In genomic region chr12:48985475-48985897, GRCh38 we compare ENCODE assay signal across 26 cellular contexts. TPM values are rescaled to one million over a fixed set of nuclear protein-coding genes. Genes with fewer than 3 reads are reported as not detected.
DNase-seq lines count a peak whose midpoint lies in the region; ATAC-seq and TF ChIP-seq lines count a peak whose summit lies in the region.
"Had no signal": no experiment of that assay in that cellular context is flagged by ENCODE, and none has a peak within 500 bp of the region (broad histone marks: within the 10 kb centered on the region; RNA-seq: fewer than 3 reads in every experiment).

No MANE protein-coding gene starts in this region.

- peaks cover 0 to 38% (median 16%) of the 10 kb centered on the region in 11 experiments; a peak in 15 of 22 replicates for H4K20me1 ChIP-seq in BLaER1 treated with 17β-estradiol and CSF1 and Interleukin-3, amounts not matched to agents 10 nM and 100 nM
- H4K20me1 ChIP-seq in osteoblast (ENCODE audit: insufficient read depth, low read length), result no peaks in the 10 kb centered on the region

- peak overlapping the region in 3 of 10 experiments; percentile 28 to 34 (median 29); a peak in 4 of 20 replicates for H3K4me3 ChIP-seq in BLaER1 treated with 17β-estradiol and CSF1 and Interleukin-3, amounts not matched to agents 10 nM and 100 nM
- H3K4me3 ChIP-seq in RWPE2 (ENCODE audit: severe bottlenecking) (no peak overlapping the region), osteoblast (ENCODE audit: insufficient read depth, low read length) (no peak overlapping the region)
- H3K4me3 ChIP-seq: ovary had no signal

- H2AFZ ChIP-seq in osteoblast (ENCODE audit: low read length), result no peak overlapping the region

- H3K9ac ChIP-seq in BLaER1 treated with 17β-estradiol and CSF1 and Interleukin-3, amounts not matched to agents 10 nM and 100 nM, result peak overlapping the region in 6 of 11 experiments; percentile 13 to 40 (median 24); a peak in 7 of 22 replicates
- H3K9ac ChIP-seq: SK-N-SH had no signal

- H3K4me2 ChIP-seq in BLaER1 treated with 17β-estradiol and CSF1 and Interleukin-3, amounts not matched to agents 10 nM and 100 nM, result peak overlapping the region; percentile 37 to 94 (median 80)
- no peak overlapping the region for H3K4me2 ChIP-seq in osteoblast (ENCODE audit: insufficient read depth, low read length)
- H3K4me2 ChIP-seq: SK-N-SH had no signal

- DNase-seq in RWPE2 (ENCODE audit: low spot score), result peak; percentile 43
- peak; percentile 84 for DNase-seq in cardiac septum (ENCODE audit: low spot score)
- peak; percentile 64 for DNase-seq in osteoblast (ENCODE audit: insufficient read length, low spot score, missing footprints)
- DNase-seq in foreskin melanocyte, result no peak
- DNase-seq in NCI-H2081 treated with DMSO at 0.1 percent for 48 hours (lab: John Stamatoyannopoulos, UW), result no peak
- no peak for DNase-seq in 8988T
- DNase-seq: activated B cell treated with CpG ODN at 0.5 μM for 24 hours; activated CD4-positive, alpha-beta memory T cell treated with anti-CD3 and anti-CD28 coated beads for 36 hours; activated gamma-delta T cell; brain microvascular endothelial cell; CD4-positive, CD25-positive, alpha-beta regulatory T cell; cortex of kidney; GF-D8; glutamatergic neuron; Kasumi-1; naive thymus-derived CD8-positive, alpha-beta T cell; NCI-H1048; NCI-H2029; NCI-H510A; ovary; SK-N-SH had no signal

- no peak for ATAC-seq in RWPE2 (ENCODE audit: low read depth)
- ATAC-seq: naive thymus-derived CD8-positive, alpha-beta T cell; sciatic nerve had no signal

- H3K4me1 ChIP-seq in BLaER1 treated with 17β-estradiol and CSF1 and Interleukin-3, amounts not matched to agents 10 nM and 100 nM, result peaks cover 32 to 65% (median 49%) of the 10 kb centered on the region in 10 experiments
- H3K4me1 ChIP-seq in RWPE2 (ENCODE audit: insufficient read depth, poor library complexity, severe bottlenecking), result no peaks in the 10 kb centered on the region
- H3K4me1 ChIP-seq in osteoblast (ENCODE audit: insufficient read depth, low read length), result no peaks in the 10 kb centered on the region

- no peaks in the 10 kb centered on the region for H3K36me3 ChIP-seq in BLaER1 treated with 17β-estradiol and CSF1 and Interleukin-3, amounts not matched to agents 10 nM and 100 nM
- no peaks in the 10 kb centered on the region for H3K36me3 ChIP-seq in RWPE2 (ENCODE audit: low read depth)
- H3K36me3 ChIP-seq in osteoblast (ENCODE audit: insufficient read depth, low read length), result no peaks in the 10 kb centered on the region
- H3K36me3 ChIP-seq: brain microvascular endothelial cell, ovary had no signal

- TF ChIP-seq CTCF in RWPE2 (IDR thresholded peaks at IDR 0.05; ENCODE audit: poor library complexity, severe bottlenecking) (no peak), osteoblast (IDR thresholded peaks at IDR 0.05; ENCODE audit: extremely low read depth, low read depth, low read length) (no peak)

- no peaks in the 10 kb centered on the region for H3K79me2 ChIP-seq in osteoblast (ENCODE audit: insufficient read depth, low read length)

- H3K27me3 ChIP-seq in BLaER1 treated with 17β-estradiol and CSF1 and Interleukin-3, amounts not matched to agents 10 nM and 100 nM, result peaks cover 33 to 66% (median 48%) of the 10 kb centered on the region in 11 experiments
- H3K27me3 ChIP-seq in RWPE2 (ENCODE audit: insufficient read depth, poor library complexity, severe bottlenecking) (peaks cover 45% of the 10 kb centered on the region), osteoblast (ENCODE audit: insufficient read depth, low read length) (peaks cover 76% of the 10 kb centered on the region)
- H3K27me3 ChIP-seq: ovary had no signal

- H3K27ac ChIP-seq in BLaER1 treated with 17β-estradiol and CSF1 and Interleukin-3, amounts not matched to agents 10 nM and 100 nM, result no peak overlapping the region
- H3K27ac ChIP-seq in RWPE2 (ENCODE audit: poor library complexity, severe bottlenecking), result no peak overlapping the region
- no peak overlapping the region for H3K27ac ChIP-seq in osteoblast (ENCODE audit: low read depth, low read length)
- H3K27ac ChIP-seq: brain microvascular endothelial cell, ovary had no signal

- intact Hi-C loops in cardiac septum (cut with DNase I), result no loop called here

- H3K9me3 ChIP-seq in BLaER1 treated with 17β-estradiol and CSF1 and Interleukin-3, amounts not matched to agents 10 nM and 100 nM (replicated peaks in 1 of 11), result no peaks in the 10 kb centered on the region
- H3K9me3 ChIP-seq in RWPE2 (ENCODE audit: severe bottlenecking) (no peaks in the 10 kb centered on the region), osteoblast (ENCODE audit: low read depth, low read length) (no peaks in the 10 kb centered on the region)
- H3K9me3 ChIP-seq: ovary, SK-N-SH had no signal

RNA-seq across cellular contexts. Expression of gene WNT1, which starts 7.4 kb away (rescaled TPM):
- total RNA-seq in cardiac septum (not detected), osteoblast (not detected in 2 replicates)
- total RNA-seq: activated B cell treated with CpG ODN at 0.5 μM for 24 hours; activated CD4-positive, alpha-beta memory T cell treated with anti-CD3 and anti-CD28 coated beads for 36 hours; mesenteric fat pad; ovary; sciatic nerve; subcutaneous adipose tissue; ureter had no signal

RNA-seq across cellular contexts. Expression of gene DDN, which starts 13.7 kb away (rescaled TPM):
- total RNA-seq in cardiac septum (1.00 TPM), osteoblast (under 0.01 and 0.29 TPM in 2 replicates)
- total RNA-seq: sciatic nerve, subcutaneous adipose tissue had no signal

RNA-seq across cellular contexts. Expression of gene WNT10B, which starts 14.0 kb away (rescaled TPM):
- total RNA-seq in cardiac septum (0.16 TPM), osteoblast (0.29 and 0.36 TPM in 2 replicates)
- total RNA-seq: activated B cell treated with CpG ODN at 0.5 μM for 24 hours had no signal

RNA-seq across cellular contexts. Expression of gene ARF3, which starts 28.2 kb away (rescaled TPM):
- total RNA-seq in cardiac septum (59.5 TPM), osteoblast (51.9 and 53.9 TPM in 2 replicates)

RNA-seq across cellular contexts. Expression of gene PRKAG1, which starts 33.1 kb away (rescaled TPM):
- 80.4 TPM for total RNA-seq in cardiac septum
- 81.3 and 89.0 TPM in 2 replicates for total RNA-seq in osteoblast

Comparison
In these comparisons a context has a peak if more than half of its experiments do, and no peak if none do; other contexts are left out.
1. DNase-seq: peak in RWPE2 (single experiment), cardiac septum (single experiment) and osteoblast (single experiment); none in foreskin melanocyte (single experiment), NCI-H2081 treated with DMSO at 0.1 percent for 48 hours (single experiment) and 8988T (single experiment).